In the genomic region with DNA sequence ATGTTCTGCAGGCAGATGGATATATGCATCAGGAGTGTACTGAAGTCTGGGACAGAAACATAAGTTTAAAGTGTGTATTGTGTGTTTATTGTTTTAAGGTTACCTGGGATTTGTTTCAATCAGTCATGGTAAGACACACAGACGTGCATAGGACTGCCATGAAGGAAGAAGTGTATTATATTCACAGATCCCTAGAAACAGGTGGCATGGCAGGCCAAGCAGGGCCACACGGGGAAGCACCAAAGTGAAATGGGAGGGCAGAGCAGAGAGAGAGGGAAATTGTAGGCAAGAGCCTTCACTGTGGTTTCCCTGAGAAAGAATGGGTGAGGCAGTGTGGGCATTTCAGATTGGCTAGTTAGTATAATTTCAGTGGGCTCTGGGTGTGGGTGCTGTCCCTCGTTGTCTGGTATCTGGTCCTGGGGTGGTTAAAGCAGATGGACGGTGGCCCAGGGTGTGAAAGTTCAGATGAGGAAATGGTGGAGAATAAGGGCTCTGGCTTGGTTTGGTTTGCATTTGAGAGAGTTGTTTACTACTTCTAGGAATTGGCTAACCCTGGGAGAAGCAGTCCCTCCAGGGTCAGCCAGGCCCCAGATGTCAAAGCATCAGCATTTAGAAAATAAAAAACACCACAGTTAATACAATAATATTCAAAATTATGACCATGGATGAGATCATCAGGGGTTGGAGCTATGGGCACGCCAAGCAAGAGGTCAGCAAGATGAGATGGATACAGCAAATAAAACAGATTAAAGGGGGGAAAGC, we compare ENCODE assay signal across 7 cellular contexts.
"Had no signal": no experiment of that assay in that cellular context is flagged by ENCODE, and none has a peak within 500 bp of the region (broad histone marks: within the 10 kb centered on the region; RNA-seq: fewer than 3 reads in every experiment).

No MANE protein-coding gene starts in this region.

- DNase-seq: H9, HCEC 1CT, IMR-90 had no signal

- H3K9me3 Mint-ChIP-seq: GM23338, H9 had no signal

- H3K4me3 ChIP-seq: GM23338 had no signal

- H3K4me1 Mint-ChIP-seq: GM23338 had no signal

- ATAC-seq: GM23338 had no signal

- FAIRE-seq: H1, H54, HTR-8/SVneo had no signal

- H3K4me3 Mint-ChIP-seq: GM23338, H9 had no signal

- H3K27ac Mint-ChIP-seq: GM23338, H9 had no signal
